Comparison of ENCODE assay signal across 1 cellular context in genomic region chr11:117230981-117231636, GRCh38.
TF ChIP-seq lines count a peak whose summit lies in the region.

No MANE protein-coding gene starts in this region.

TF ChIP-seq in GM12878, 131 proteins besides CTCF, POLR2A, EP300 and RAD21:
- TF ChIP-seq TCF7 (IDR thresholded peaks at IDR 0.05; ENCODE audit: borderline replicate concordance): no peak
- no peak for TF ChIP-seq EED (IDR thresholded peaks at IDR 0.05; ENCODE audit: low read depth)
- no peak for TF ChIP-seq ZNF274 (IDR thresholded peaks at IDR 0.05; ENCODE audit: insufficient read depth, insufficient read length)
- no peak for TF ChIP-seq PKNOX1 (IDR thresholded peaks at IDR 0.05)
- TF ChIP-seq YY1 (IDR thresholded peaks at IDR 0.05; ENCODE audit: low read depth, low read length): no peak
- no peak; the same call in 1 of the 2 replicates for TF ChIP-seq TAF1 (IDR thresholded peaks at IDR 0.05; ENCODE audit: borderline replicate concordance, low read depth, low read length)
- TF ChIP-seq SMARCA5 (IDR thresholded peaks at IDR 0.05): no peak
- TF ChIP-seq CREM (IDR thresholded peaks at IDR 0.05; ENCODE audit: low read depth): no peak
- no peak for TF ChIP-seq KDM1A (IDR thresholded peaks at IDR 0.05; ENCODE audit: borderline replicate concordance)
- no peak for TF ChIP-seq POLR2AphosphoS2 (IDR thresholded peaks at IDR 0.05; ENCODE audit: low read depth, low read length)
- TF ChIP-seq TARDBP (IDR thresholded peaks at IDR 0.05; ENCODE audit: borderline replicate concordance): no peak
- no peak for TF ChIP-seq CBFB (IDR thresholded peaks at IDR 0.05; ENCODE audit: low read depth)
- TF ChIP-seq STAT3 (IDR thresholded peaks at IDR 0.05; ENCODE audit: low read depth, low read length): no peak
